Comparison of ENCODE assay signal across 8 cellular contexts in the genomic region with DNA sequence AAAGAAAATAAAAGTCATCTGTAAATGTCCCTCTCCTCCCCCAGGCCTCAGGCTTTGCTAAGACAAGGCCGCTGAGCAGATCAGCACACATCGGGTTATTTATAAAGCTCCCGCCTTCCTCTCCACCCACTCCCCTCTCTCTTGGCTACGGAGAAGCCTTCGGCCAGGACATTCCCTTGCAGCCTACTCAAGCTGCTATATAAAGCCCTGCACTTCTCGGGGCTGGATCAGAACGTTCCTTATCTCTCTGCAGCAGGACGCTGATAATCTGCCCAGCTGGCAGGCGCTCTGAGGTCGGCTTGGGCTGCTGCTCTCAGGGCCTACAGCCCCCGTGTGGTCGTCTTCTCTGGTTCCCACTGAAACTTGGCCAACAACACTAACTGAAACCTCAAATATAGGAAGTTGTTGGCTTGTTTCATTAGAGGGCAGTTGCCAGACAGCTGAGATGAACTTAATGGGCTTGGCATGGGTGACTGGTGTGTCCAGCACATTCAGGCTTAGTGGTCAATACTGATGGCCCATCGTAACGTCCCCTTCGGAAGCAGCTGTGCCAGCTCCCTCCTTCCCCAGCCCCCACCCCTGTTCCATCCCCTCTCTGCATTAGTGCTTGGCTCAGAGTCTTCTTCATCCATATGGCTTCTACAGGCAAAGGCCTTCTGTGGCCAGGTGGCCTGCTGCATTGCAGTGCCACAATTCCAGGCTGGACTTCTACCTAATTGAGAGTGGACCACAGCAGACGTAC.
DNase-seq lines count a peak whose midpoint lies in the region; TF ChIP-seq lines count a peak whose summit lies in the region.

No MANE protein-coding gene starts in this region.

- peak overlapping the region in 2 of 3 experiments; percentile 44 to 65; a peak in 1 of 7 replicates for H3K27ac Mint-ChIP-seq in H9

- H3K9me3 ChIP-seq in H9 (ENCODE audit: control insufficient read depth, low read depth, low read length) (no peaks in the 10 kb centered on the region), uterus (no peaks in the 10 kb centered on the region)

- no peak overlapping the region for H2BK120ac ChIP-seq in H9 (ENCODE audit: low read depth, low read length, poor library complexity, severe bottlenecking)

- H3K4me2 ChIP-seq in H9 (ENCODE audit: insufficient read depth, insufficient read length, low read length) = no peak overlapping the region

- H3K4me3 Mint-ChIP-seq in H9 = no peak overlapping the region

- H3K27me3 Mint-ChIP-seq in H9 (ENCODE audit: low read depth) = peaks cover 1% of the 10 kb centered on the region; the same call in 1 of the 2 replicates

- H3K4ac ChIP-seq in H9 (ENCODE audit: low read depth, low read length) = no peak overlapping the region

- no peak overlapping the region for H3K14ac ChIP-seq in H9 (ENCODE audit: insufficient read depth, low read length)

- H4K91ac ChIP-seq in H9 (ENCODE audit: insufficient read length, low read depth, low read length) = no peak overlapping the region

- H3K4me1 ChIP-seq in H9 (ENCODE audit: insufficient read depth, low read length) (no peaks in the 10 kb centered on the region), uterus (peaks cover 8 to 14% of the 10 kb centered on the region in 2 donors)

- WGBS in H9 (ENCODE audit: extremely low coverage, insufficient read length, low lambda C conversion rate) = no CpG with 5 or more reads among the region's 16 CpGs

- peaks cover 12 to 14% of the 10 kb centered on the region in 2 experiments for H3K9me3 Mint-ChIP-seq in H9

- H3K36me3 ChIP-seq in uterus = no peaks in the 10 kb centered on the region

- H3K18ac ChIP-seq in H9 (ENCODE audit: insufficient read length, low read depth, low read length) = no peak overlapping the region

- H2BK20ac ChIP-seq in H9 (ENCODE audit: low read depth, low read length, poor library complexity, severe bottlenecking) = no peak overlapping the region

- no peak overlapping the region for H2BK12ac ChIP-seq in H9 (ENCODE audit: insufficient read length, low read depth, low read length)

- H3K79me2 ChIP-seq in H9 (ENCODE audit: insufficient read depth, low read length) = no peaks in the 10 kb centered on the region

- no peak overlapping the region for H4K8ac ChIP-seq in H9 (replicated peaks; ENCODE audit: insufficient read length, low read depth, low read length)

- no peak overlapping the region for H3K27ac ChIP-seq in H9 (ENCODE audit: insufficient read length, low read depth, low read length)
- peak overlapping the region; percentile 47 for H3K27ac ChIP-seq in cingulate gyrus (ENCODE audit: low read depth, low read length)
- peak overlapping the region; percentile 95 to 97 for H3K27ac ChIP-seq in uterus

- H2AFZ ChIP-seq in H9 (ENCODE audit: low read length) = no peak overlapping the region

- peak; percentile 53 for TF ChIP-seq CTCF in GM12874 (IDR thresholded peaks at IDR 0.05; ENCODE audit: insufficient read depth, low read depth, low read length)
- peak; percentile 51 for TF ChIP-seq CTCF in H9 (conservative IDR thresholded peaks at IDR 0.05)
- TF ChIP-seq CTCF in uterus (IDR thresholded peaks at IDR 0.05) = peak; percentile 34 to 62 (median 50)

- no peak overlapping the region for H3K23ac ChIP-seq in H9 (ENCODE audit: insufficient read length, low read depth, low read length)

- H2BK5ac ChIP-seq in H9 (ENCODE audit: insufficient read length, low read length) = no peak overlapping the region

- H3K36me3 Mint-ChIP-seq in H9 (ENCODE audit: insufficient read depth in 1 of 3, low read depth in 3 of 3) = peaks cover 0 to 4% (median 3%) of the 10 kb centered on the region in 3 experiments; a peak in 1 of 7 replicates

- no peak overlapping the region for H3K9ac ChIP-seq in H9 (ENCODE audit: extremely low read depth, insufficient read length, low read length)

- H3K79me1 ChIP-seq in H9 (ENCODE audit: insufficient read depth, low read depth, low read length, poor library complexity, severe bottlenecking) = no peaks in the 10 kb centered on the region

- H3K4me3 ChIP-seq in uterus = no peak overlapping the region

- no peak overlapping the region for H3K56ac ChIP-seq in H9 (ENCODE audit: insufficient read length, low read depth, low read length)

- H3T11ph ChIP-seq in H9 (ENCODE audit: low read length) = no peak overlapping the region

- TF ChIP-seq POLR2A in uterus (IDR thresholded peaks at IDR 0.05) = peak; percentile 54 to 58

- no peaks in the 10 kb centered on the region for H4K20me1 ChIP-seq in H9 (ENCODE audit: control insufficient read depth, insufficient read depth, insufficient read length)

- intact Hi-C loops in uterus (cut with DNase I; ENCODE audit: low total_unique reads) = no loop called here

- H4K5ac ChIP-seq in H9 (ENCODE audit: insufficient read length, low read depth, low read length) = no peak overlapping the region

- DNase-seq in H9 (no peak), MV-4-11 (lab: John Stamatoyannopoulos, UW) (peak; percentile 97), medulla oblongata (ENCODE audit: extremely low spot score) (peak; percentile 85), uterus (peak; percentile 95 to 97), DMS53 (lab: John Stamatoyannopoulos, UW) (no peak), HCEC 1CT (no peak)

- H3K4me1 Mint-ChIP-seq in H9 = peaks cover 12 to 19% of the 10 kb centered on the region in 2 experiments

- H3K27me3 ChIP-seq in H9 (ENCODE audit: insufficient read depth, low read length) (no peaks in the 10 kb centered on the region), uterus (no peaks in the 10 kb centered on the region)

- no peaks in the 10 kb centered on the region for H3K23me2 ChIP-seq in H9 (ENCODE audit: insufficient read length, low read depth, low read length, poor library complexity, severe bottlenecking)

- H2AK5ac ChIP-seq in H9 (ENCODE audit: insufficient read length, low read length) = no peak overlapping the region

- no peak overlapping the region for H2BK15ac ChIP-seq in H9 (ENCODE audit: low read depth, low read length)

Comparison
In these comparisons a context has a peak if more than half of its experiments do, and no peak if none do; other contexts are left out.
1. DNase-seq: peak in MV-4-11 (single experiment), medulla oblongata (single experiment) and uterus (2 of 2); none in H9 (single experiment), DMS53 (single experiment) and HCEC 1CT (single experiment).
2. Peak in every context shown above with its lines, with median percentiles within 50 percentile points of each other: CTCF ChIP-seq.